Comparison of ENCODE assay signal across 22 cellular contexts in the genomic region with DNA sequence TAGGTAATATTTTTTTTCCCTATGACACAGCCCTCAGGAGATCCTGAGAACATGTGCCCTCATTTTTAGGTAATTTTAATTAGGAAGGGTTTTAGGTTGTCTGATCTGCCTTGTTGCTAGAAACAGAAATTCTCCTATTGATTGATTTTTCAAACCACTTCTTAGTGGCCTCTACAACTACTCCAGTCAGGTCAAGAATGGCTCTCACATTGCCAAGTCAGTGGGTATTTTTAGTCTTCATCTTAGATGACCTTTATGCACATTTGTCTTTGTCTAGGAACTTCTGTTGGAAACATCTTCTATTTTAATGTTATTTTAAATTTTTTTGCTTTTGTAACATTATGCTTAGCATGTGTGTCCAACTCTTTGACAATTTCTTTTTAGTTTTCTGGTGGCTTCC.
DNase-seq lines count a peak whose midpoint lies in the region; ATAC-seq and TF ChIP-seq lines count a peak whose summit lies in the region.
"Had no signal": no experiment of that assay in that cellular context is flagged by ENCODE, and none has a peak within 500 bp of the region (broad histone marks: within the 10 kb centered on the region; RNA-seq: fewer than 3 reads in every experiment).

No MANE protein-coding gene starts in this region.

- no peaks in the 10 kb centered on the region for H3K4me1 Mint-ChIP-seq in neural crest cell
- H3K4me1 Mint-ChIP-seq in activated CD4-positive, alpha-beta memory T cell treated with anti-CD3 and anti-CD28 coated beads for 36 hours (ENCODE audit: low read depth) = peaks cover 14% of the 10 kb centered on the region
- H3K4me1 Mint-ChIP-seq: CD14-positive monocyte had no signal

- no peak overlapping the region for H2AFZ ChIP-seq in KMS-11 (ENCODE audit: low read depth)

- H4K20me1 ChIP-seq in KMS-11 (ENCODE audit: insufficient read depth) = no peaks in the 10 kb centered on the region

- peaks cover 39% of the 10 kb centered on the region for H3K36me3 Mint-ChIP-seq in neural crest cell (ENCODE audit: low read depth)
- peaks cover 50% of the 10 kb centered on the region for H3K36me3 Mint-ChIP-seq in activated CD4-positive, alpha-beta memory T cell treated with anti-CD3 and anti-CD28 coated beads for 36 hours

- POLR2A ChIA-PET in activated CD4-positive, alpha-beta memory T cell treated with anti-CD3 and anti-CD28 coated beads for 36 hours (lab: Charles Lee) = interaction anchor here (0.6 kb wide), 1 partner anchor 47 kb away, joined by 3 read pairs; no protein-coding TSS in a partner anchor

- H3K4me1 ChIP-seq in cardiac muscle cell (ENCODE audit: low read depth) = peaks cover 19% of the 10 kb centered on the region
- peaks cover 25% of the 10 kb centered on the region for H3K4me1 ChIP-seq in KMS-11 (ENCODE audit: low read depth, poor library complexity, severe bottlenecking)
- H3K4me1 ChIP-seq: A549; BE2C; BLaER1 treated with 17β-estradiol and CSF1 and Interleukin-3, amounts not matched to agents 10 nM and 100 nM had no signal

- no peak overlapping the region for H3K9ac ChIP-seq in KMS-11
- H3K9ac ChIP-seq: BLaER1 treated with 17β-estradiol and CSF1 and Interleukin-3, amounts not matched to agents 10 nM and 100 nM had no signal

- H3K9me3 ChIP-seq in cardiac muscle cell (ENCODE audit: low read depth) = no peaks in the 10 kb centered on the region
- H3K9me3 ChIP-seq: BE2C had no signal

- CTCF ChIA-PET in activated CD4-positive, alpha-beta memory T cell treated with anti-CD3 and anti-CD28 coated beads for 36 hours (lab: Charles Lee) = no interaction called here

- H3K4me3 Mint-ChIP-seq in neural crest cell = no peak overlapping the region
- H3K4me3 Mint-ChIP-seq in activated CD4-positive, alpha-beta memory T cell treated with anti-CD3 and anti-CD28 coated beads for 36 hours = no peak overlapping the region
- H3K4me3 Mint-ChIP-seq: CD14-positive monocyte; CD4-positive, alpha-beta T cell; CD8-positive, alpha-beta memory T cell; HFFc6 had no signal

- no peaks in the 10 kb centered on the region for H3K36me3 ChIP-seq in cardiac muscle cell
- H3K36me3 ChIP-seq in KMS-11 (ENCODE audit: insufficient read depth) = no peaks in the 10 kb centered on the region
- H3K36me3 ChIP-seq: HAP-1 had no signal

- H3K27me3 ChIP-seq in cardiac muscle cell (no peaks in the 10 kb centered on the region), KMS-11 (ENCODE audit: insufficient read depth, low read depth) (no peaks in the 10 kb centered on the region)
- H3K27me3 ChIP-seq: BE2C; BLaER1 treated with 17β-estradiol and CSF1 and Interleukin-3, amounts not matched to agents 10 nM and 100 nM had no signal

- TF ChIP-seq CTCF in cardiac muscle cell (IDR thresholded peaks at IDR 0.05; ENCODE audit: low read depth, low read length) (no peak), KMS-11 (conservative IDR thresholded peaks at IDR 0.05; ENCODE audit: low read depth, low read length) (no peak), neural crest cell (conservative IDR thresholded peaks at IDR 0.05) (no peak)

- intact Hi-C loops in Right ventricle myocardium inferior (cut with DNase I) = no loop called here
- intact Hi-C loops in activated CD4-positive, alpha-beta memory T cell treated with anti-CD3 and anti-CD28 coated beads for 36 hours (cut with micrococcal nuclease) = no loop called here

- DNase-seq in cardiac muscle cell (ENCODE audit: low read depth in 1 of 2, low spot score in 1 of 2) = peak in 1 of 2 donors; percentile 17
- no peak for DNase-seq in Right ventricle myocardium inferior (ENCODE audit: missing footprints)
- DNase-seq in neural crest cell (ENCODE audit: low read depth, low spot score) = no peak
- DNase-seq in NK-92 treated with Interleukin-12 subunit alpha and Interleukin-12 subunit beta, amount 100 ng/mL, for 24 hours (lab: John Stamatoyannopoulos, UW) = no peak
- no peak for DNase-seq in activated CD4-positive, alpha-beta memory T cell treated with anti-CD3 and anti-CD28 coated beads for 36 hours
- DNase-seq in stimulated activated CD4-positive, alpha-beta T cell treated with anti-CD3 and anti-CD28 coated beads, Interleukin-12 subunit alpha, Interleukin-12 subunit beta, amount 100 ng/mL, for 4 hours = no peak
- DNase-seq: 8988T; ACHN; AML-193; BE2C; CD4-positive, alpha-beta T cell; CD8-positive, alpha-beta memory T cell; DMS 273 treated with DMSO at 0.1 percent for 48 hours; DMS79 treated with DMSO at 0.1 percent for 48 hours; GF-D8; GOT3; HFFc6 had no signal

- peak overlapping the region; percentile 56 for H3K27ac ChIP-seq in cardiac muscle cell
- no peak overlapping the region for H3K27ac ChIP-seq in KMS-11
- H3K27ac ChIP-seq: A549; BLaER1 treated with 17β-estradiol and CSF1 and Interleukin-3, amounts not matched to agents 10 nM and 100 nM had no signal

- peak overlapping the region; percentile 4; the same call in 1 of the 2 replicates for H3K4me2 ChIP-seq in KMS-11
- H3K4me2 ChIP-seq: A549; BLaER1 treated with 17β-estradiol and CSF1 and Interleukin-3, amounts not matched to agents 10 nM and 100 nM had no signal

- peak overlapping the region; percentile 4 for H3K27ac Mint-ChIP-seq in neural crest cell (ENCODE audit: unreplicated experiment)
- no peak overlapping the region for H3K27ac Mint-ChIP-seq in activated CD4-positive, alpha-beta memory T cell treated with anti-CD3 and anti-CD28 coated beads for 36 hours
- H3K27ac Mint-ChIP-seq: CD14-positive monocyte; CD4-positive, alpha-beta T cell; CD8-positive, alpha-beta memory T cell; HFFc6 had no signal

- ATAC-seq in Right ventricle myocardium inferior = no peak
- ATAC-seq: A549 had no signal

- H3K79me2 ChIP-seq in KMS-11 (ENCODE audit: insufficient read depth, low read depth) = peaks cover 15% of the 10 kb centered on the region; the same call in 1 of the 2 replicates

- H3K4me3 ChIP-seq in cardiac muscle cell = no peak overlapping the region
- no peak overlapping the region for H3K4me3 ChIP-seq in KMS-11 (IDR thresholded peaks at IDR 0.05; ENCODE audit: insufficient read depth, low read depth, low read length)
- H3K4me3 ChIP-seq: A549; BLaER1 treated with 17β-estradiol and CSF1 and Interleukin-3, amounts not matched to agents 10 nM and 100 nM; HAP-1 had no signal

- no peaks in the 10 kb centered on the region for H3K27me3 Mint-ChIP-seq in neural crest cell (ENCODE audit: low read depth)
- no peaks in the 10 kb centered on the region for H3K27me3 Mint-ChIP-seq in activated CD4-positive, alpha-beta memory T cell treated with anti-CD3 and anti-CD28 coated beads for 36 hours
- H3K27me3 Mint-ChIP-seq: CD4-positive, alpha-beta T cell; CD8-positive, alpha-beta memory T cell had no signal

- H3K9me3 Mint-ChIP-seq in neural crest cell = peaks cover 23% of the 10 kb centered on the region
- H3K9me3 Mint-ChIP-seq in activated CD4-positive, alpha-beta memory T cell treated with anti-CD3 and anti-CD28 coated beads for 36 hours = peaks cover 35% of the 10 kb centered on the region
